ENCODE assay signal across 15 cellular contexts in genomic region chr3:111598139-111598538, GRCh38. TPM values are rescaled to one million over a fixed set of nuclear protein-coding genes. Genes with fewer than 3 reads are reported as not detected.
A peak's percentile ranks its signal among the peaks of the same experiment; 100 is the strongest.
DNase-seq lines count a peak whose midpoint lies in the region; ATAC-seq and TF ChIP-seq lines count a peak whose summit lies in the region.
"Had no signal": no experiment of that assay in that cellular context is flagged by ENCODE, and none has a peak within 500 bp of the region (broad histone marks: within the 10 kb centered on the region; RNA-seq: fewer than 3 reads in every experiment).

No MANE protein-coding gene starts in this region.

- peaks cover 75% of the 10 kb centered on the region for H3K36me3 Mint-ChIP-seq in activated T-cell treated with anti-CD3 and anti-CD28 coated beads, Interleukin-2, amount 50 U/mL, for 24 hours (ENCODE audit: low read depth)
- H3K36me3 Mint-ChIP-seq in activated T-cell treated with anti-CD3 and anti-CD28 coated beads, Interleukin-2, amount 50 U/mL, for 4 hours (ENCODE audit: insufficient read depth) = peaks cover 50% of the 10 kb centered on the region
- peaks cover 83% of the 10 kb centered on the region for H3K36me3 Mint-ChIP-seq in CD8-positive, alpha-beta T cell
- H3K36me3 Mint-ChIP-seq in activated T-helper 17 cell treated with anti-CD3 and anti-CD28 coated beads, Interleukin-2, amount 50 U/mL, for 72 hours (ENCODE audit: low read depth) = peaks cover 85% of the 10 kb centered on the region

- peak overlapping the region; percentile 94 for H3K27ac Mint-ChIP-seq in activated T-cell treated with anti-CD3 and anti-CD28 coated beads, Interleukin-2, amount 50 U/mL, for 24 hours
- peak overlapping the region; percentile 73 for H3K27ac Mint-ChIP-seq in CD8-positive, alpha-beta T cell
- H3K27ac Mint-ChIP-seq in activated T-helper 17 cell treated with anti-CD3 and anti-CD28 coated beads, Interleukin-2, amount 50 U/mL, for 72 hours = peak overlapping the region; percentile 96

- no peaks in the 10 kb centered on the region for H3K27me3 ChIP-seq in CD8-positive, alpha-beta T cell (ENCODE audit: insufficient read depth, low read length)
- no peaks in the 10 kb centered on the region for H3K27me3 ChIP-seq in skeletal muscle satellite cell (ENCODE audit: control insufficient read depth, insufficient read depth, low read length)

- no peaks in the 10 kb centered on the region for H3K9me3 ChIP-seq in CD8-positive, alpha-beta T cell (ENCODE audit: low read length)
- H3K9me3 ChIP-seq in skeletal muscle satellite cell (replicated peaks; ENCODE audit: low read length) = no peaks in the 10 kb centered on the region

- H3K4me3 ChIP-seq in CD8-positive, alpha-beta T cell (ENCODE audit: low read depth, low read length) = no peak overlapping the region
- H3K4me3 ChIP-seq in skeletal muscle satellite cell (ENCODE audit: low read length) = peak overlapping the region; percentile 18

- H3K9ac ChIP-seq in skeletal muscle satellite cell (ENCODE audit: low read depth, low read length) = no peak overlapping the region

- ATAC-seq in activated T-cell treated with anti-CD3 and anti-CD28 coated beads, Interleukin-2, amount 50 U/mL, for 4 hours = no peak
- ATAC-seq in CD8-positive, alpha-beta T cell = no peak
- ATAC-seq in activated T-helper 17 cell treated with anti-CD3 and anti-CD28 coated beads, Interleukin-2, amount 50 U/mL, for 72 hours (replicated peaks) = no peak
- ATAC-seq in HG03469 (IDR thresholded peaks at IDR 0.05; ENCODE audit: unreplicated experiment) = no peak

- CTCF ChIA-PET in CD8-positive, alpha-beta T cell (lab: Charles Lee) = no interaction called here

- no peak overlapping the region for H3K27ac ChIP-seq in CD8-positive, alpha-beta T cell (ENCODE audit: low read depth, low read length)

- peak overlapping the region; percentile 15 for H3K4me2 ChIP-seq in skeletal muscle satellite cell (ENCODE audit: low read length)

- peak overlapping the region; percentile 29 for H3K4me3 Mint-ChIP-seq in activated T-cell treated with anti-CD3 and anti-CD28 coated beads, Interleukin-2, amount 50 U/mL, for 24 hours
- H3K4me3 Mint-ChIP-seq in activated T-cell treated with anti-CD3 and anti-CD28 coated beads, Interleukin-2, amount 50 U/mL, for 4 hours = no peak overlapping the region
- no peak overlapping the region for H3K4me3 Mint-ChIP-seq in CD8-positive, alpha-beta T cell
- H3K4me3 Mint-ChIP-seq in activated T-helper 17 cell treated with anti-CD3 and anti-CD28 coated beads, Interleukin-2, amount 50 U/mL, for 72 hours = peak overlapping the region; percentile 98

- intact Hi-C loops in CD8-positive, alpha-beta T cell (cut with DNase I, micrococcal nuclease) = no loop called here

- peaks cover 70% of the 10 kb centered on the region for H3K4me1 Mint-ChIP-seq in activated T-cell treated with anti-CD3 and anti-CD28 coated beads, Interleukin-2, amount 50 U/mL, for 24 hours (ENCODE audit: low read depth)
- peaks cover 60% of the 10 kb centered on the region for H3K4me1 Mint-ChIP-seq in activated T-cell treated with anti-CD3 and anti-CD28 coated beads, Interleukin-2, amount 50 U/mL, for 4 hours (ENCODE audit: low read depth)
- peaks cover 40% of the 10 kb centered on the region for H3K4me1 Mint-ChIP-seq in CD8-positive, alpha-beta T cell (ENCODE audit: low read depth)
- H3K4me1 Mint-ChIP-seq in activated T-helper 17 cell treated with anti-CD3 and anti-CD28 coated beads, Interleukin-2, amount 50 U/mL, for 72 hours = peaks cover 37% of the 10 kb centered on the region

- POLR2A ChIA-PET in CD8-positive, alpha-beta T cell (lab: Charles Lee) = no interaction called here

- H3K9me3 Mint-ChIP-seq in activated T-cell treated with anti-CD3 and anti-CD28 coated beads, Interleukin-2, amount 50 U/mL, for 24 hours = no peaks in the 10 kb centered on the region
- no peaks in the 10 kb centered on the region for H3K9me3 Mint-ChIP-seq in activated T-cell treated with anti-CD3 and anti-CD28 coated beads, Interleukin-2, amount 50 U/mL, for 4 hours
- no peaks in the 10 kb centered on the region for H3K9me3 Mint-ChIP-seq in CD8-positive, alpha-beta T cell
- H3K9me3 Mint-ChIP-seq in activated T-helper 17 cell treated with anti-CD3 and anti-CD28 coated beads, Interleukin-2, amount 50 U/mL, for 72 hours = peaks cover 4% of the 10 kb centered on the region

- peaks cover 45% of the 10 kb centered on the region for H3K36me3 ChIP-seq in CD8-positive, alpha-beta T cell (ENCODE audit: insufficient read depth, low read length)
- no peaks in the 10 kb centered on the region for H3K36me3 ChIP-seq in skeletal muscle satellite cell (ENCODE audit: insufficient read depth, low read length)

- DNase-seq in activated T-cell treated with anti-CD3 and anti-CD28 coated beads, Interleukin-2, amount 50 U/mL, for 24 hours = no peak
- no peak for DNase-seq in activated T-cell treated with anti-CD3 and anti-CD28 coated beads, Interleukin-2, amount 50 U/mL, for 4 hours
- no peak for DNase-seq in CD8-positive, alpha-beta T cell
- DNase-seq in COLO668 (lab: John Stamatoyannopoulos, UW; ENCODE audit: unreplicated experiment) = no peak
- DNase-seq: H7; Karpas-422; MM.1S; NCI-H1694 treated with DMSO at 0.1 percent for 48 hours; NCI-H69; NK-92 treated with Interleukin-12 subunit alpha and Interleukin-12 subunit beta, amount 100 ng/mL, for 24 hours; OCI-M1; RPMI8226 had no signal

- no peak for TF ChIP-seq CTCF in CD8-positive, alpha-beta T cell (IDR thresholded peaks at IDR 0.05)

- H3K4me1 ChIP-seq in CD8-positive, alpha-beta T cell (ENCODE audit: insufficient read depth, low read length) = peaks cover 10% of the 10 kb centered on the region
- peaks cover 49% of the 10 kb centered on the region for H3K4me1 ChIP-seq in skeletal muscle satellite cell (ENCODE audit: control insufficient read depth, insufficient read depth, low read length)

- H3K27me3 Mint-ChIP-seq in activated T-cell treated with anti-CD3 and anti-CD28 coated beads, Interleukin-2, amount 50 U/mL, for 24 hours = no peaks in the 10 kb centered on the region
- H3K27me3 Mint-ChIP-seq in activated T-cell treated with anti-CD3 and anti-CD28 coated beads, Interleukin-2, amount 50 U/mL, for 4 hours (ENCODE audit: low read depth) = no peaks in the 10 kb centered on the region
- H3K27me3 Mint-ChIP-seq in CD8-positive, alpha-beta T cell (ENCODE audit: low read depth) = no peaks in the 10 kb centered on the region
- H3K27me3 Mint-ChIP-seq in activated T-helper 17 cell treated with anti-CD3 and anti-CD28 coated beads, Interleukin-2, amount 50 U/mL, for 72 hours = no peaks in the 10 kb centered on the region

RNA-seq across cellular contexts. Expression of gene ZBED2, which starts 3.0 kb away (rescaled TPM):
- total RNA-seq in activated T-cell treated with anti-CD3 and anti-CD28 coated beads, Interleukin-2, amount 50 U/mL, for 4 hours = 100 to 1,000 TPM; 180 to 336 (median 325) TPM
- total RNA-seq in CD8-positive, alpha-beta T cell = under 1 TPM; 0.19 to 0.22 TPM
- total RNA-seq in activated T-helper 17 cell treated with anti-CD3 and anti-CD28 coated beads, Interleukin-2, amount 50 U/mL, for 72 hours = 100 to 1,000 TPM; 429 to 664 TPM
- not detected in 2 replicates for total RNA-seq in skeletal muscle satellite cell (2012; rRNA removed)
- total RNA-seq: H7 had no signal

RNA-seq across cellular contexts. Expression of gene CD96, which starts 56.1 kb away (rescaled TPM):
- total RNA-seq in activated T-cell treated with anti-CD3 and anti-CD28 coated beads, Interleukin-2, amount 50 U/mL, for 4 hours = 10 to 100 TPM; 21.4 to 28.3 (median 25.2) TPM
- total RNA-seq in CD8-positive, alpha-beta T cell = 100 to 1,000 TPM; 218 to 219 TPM
- 100 to 1,000 TPM in 1 of 2 donors, 10 to 100 TPM in 1; 67.6 to 107 TPM for total RNA-seq in activated T-helper 17 cell treated with anti-CD3 and anti-CD28 coated beads, Interleukin-2, amount 50 U/mL, for 72 hours
- total RNA-seq in skeletal muscle satellite cell (2012; rRNA removed) = not detected in 2 replicates
- total RNA-seq: H7 had no signal

Comparison
In these comparisons a context has a peak if more than half of its experiments do, and no peak if none do; other contexts are left out.
1. H3K4me3 Mint-ChIP-seq: peak in activated T-cell treated with anti-CD3 and anti-CD28 coated beads, Interleukin-2, amount 50 U/mL, for 24 hours (single experiment) and activated T-helper 17 cell treated with anti-CD3 and anti-CD28 coated beads, Interleukin-2, amount 50 U/mL, for 72 hours (single experiment); none in activated T-cell treated with anti-CD3 and anti-CD28 coated beads, Interleukin-2, amount 50 U/mL, for 4 hours (single experiment) and CD8-positive, alpha-beta T cell (single experiment).
2. RNA of gene ZBED2, which starts 3.0 kb away (total RNA-seq): 429 to 664 TPM in activated T-helper 17 cell treated with anti-CD3 and anti-CD28 coated beads, Interleukin-2, amount 50 U/mL, for 72 hours and 180 to 336 TPM in activated T-cell treated with anti-CD3 and anti-CD28 coated beads, Interleukin-2, amount 50 U/mL, for 4 hours; 0.19 to 0.22 TPM in CD8-positive, alpha-beta T cell; every median in the first group is over 100 times any median in the second.
3. Peak in every context shown above with its lines, with median percentiles within 50 percentile points of each other: H3K27ac Mint-ChIP-seq.